ENCODE assay signal across 11 cellular contexts in the genomic region with DNA sequence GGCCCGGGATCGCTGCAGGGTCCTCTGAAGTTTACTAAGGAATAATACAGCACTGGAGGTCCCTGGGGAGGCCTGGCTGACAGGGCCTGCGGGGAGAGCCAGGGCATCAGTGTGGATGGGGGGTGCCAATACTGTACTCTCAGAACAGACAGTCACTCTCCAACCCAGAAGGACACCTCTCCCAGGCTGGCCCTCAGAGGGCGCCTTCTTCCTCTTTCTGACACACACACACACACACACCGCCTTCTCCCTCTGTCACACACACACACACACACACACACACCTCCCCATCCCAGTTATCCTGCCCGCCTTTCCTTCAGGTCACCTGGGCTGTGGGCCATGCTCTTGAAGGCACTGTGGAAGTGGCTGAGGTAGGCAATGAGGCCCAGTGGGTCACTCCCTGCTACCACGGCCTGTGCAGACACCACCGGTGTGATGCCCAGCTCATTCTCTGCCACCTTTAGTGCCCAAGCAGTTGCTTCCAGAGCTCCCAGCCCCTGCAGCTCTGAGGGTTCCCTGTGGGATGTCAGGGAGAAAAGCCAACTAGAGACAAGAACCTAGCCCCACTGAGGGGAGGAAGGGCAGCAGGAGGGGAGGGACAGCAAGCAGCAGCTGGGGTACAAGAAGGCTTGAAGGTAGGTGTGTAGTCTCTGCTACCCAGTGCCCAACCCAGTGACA. TPM values are rescaled to one million over a fixed set of nuclear protein-coding genes. Genes with fewer than 3 reads are reported as not detected.
A peak's percentile ranks its signal among the peaks of the same experiment; 100 is the strongest.
DNase-seq lines count a peak whose midpoint lies in the region; ATAC-seq and TF ChIP-seq lines count a peak whose summit lies in the region.
"Had no signal": no experiment of that assay in that cellular context is flagged by ENCODE, and none has a peak within 500 bp of the region (broad histone marks: within the 10 kb centered on the region; RNA-seq: fewer than 3 reads in every experiment).

No MANE protein-coding gene starts in this region.

- H3K27me3 Mint-ChIP-seq in CD4-positive, alpha-beta T cell = no peaks in the 10 kb centered on the region
- no peaks in the 10 kb centered on the region; the same call in 1 of the 2 replicates for H3K27me3 Mint-ChIP-seq in HFFc6 (ENCODE audit: insufficient read depth)

- no peaks in the 10 kb centered on the region for H3K9me3 ChIP-seq in CD4-positive, alpha-beta T cell (ENCODE audit: control insufficient read depth, low read length)

- no peak for TF ChIP-seq CTCF in CD4-positive, alpha-beta T cell (IDR thresholded peaks at IDR 0.05)
- TF ChIP-seq CTCF in HFFc6 (IDR thresholded peaks at IDR 0.05) = no peak

- H3K4me3 Mint-ChIP-seq in CD4-positive, alpha-beta T cell = peak overlapping the region; percentile 48
- no peak overlapping the region; the same call in 1 of the 2 replicates for H3K4me3 Mint-ChIP-seq in HFFc6

- no peak overlapping the region for H3K27ac ChIP-seq in CD4-positive, alpha-beta T cell (ENCODE audit: low read depth, low read length)
- H3K27ac ChIP-seq: SK-N-MC had no signal

- H3K36me3 Mint-ChIP-seq in CD4-positive, alpha-beta T cell (ENCODE audit: low read depth) = peaks cover 72% of the 10 kb centered on the region
- peaks cover 19% of the 10 kb centered on the region for H3K36me3 Mint-ChIP-seq in HFFc6 (ENCODE audit: low read depth)

- peaks cover 48% of the 10 kb centered on the region for H3K4me1 Mint-ChIP-seq in CD4-positive, alpha-beta T cell (ENCODE audit: low read depth)
- no peaks in the 10 kb centered on the region for H3K4me1 Mint-ChIP-seq in HFFc6 (ENCODE audit: low read depth)

- peak overlapping the region; percentile 79 for H3K27ac Mint-ChIP-seq in CD4-positive, alpha-beta T cell
- peak overlapping the region; percentile 49 for H3K27ac Mint-ChIP-seq in HFFc6

- no peak for ATAC-seq in CD4-positive, alpha-beta T cell (ENCODE audit: poor library complexity)
- no peak for ATAC-seq in GM21737 (IDR thresholded peaks at IDR 0.05; ENCODE audit: unreplicated experiment)
- no peak for ATAC-seq in GM19397 (IDR thresholded peaks at IDR 0.05; ENCODE audit: unreplicated experiment)

- intact Hi-C loops in CD4-positive, alpha-beta T cell (cut with DNase I, micrococcal nuclease) = no loop called here

- no peak for DNase-seq in CD4-positive, alpha-beta T cell
- DNase-seq in HFFc6 (no peak), UCSD-AML1 (lab: John Stamatoyannopoulos, UW; ENCODE audit: unreplicated experiment) (peak; percentile 35), islet precursor cell (peak; percentile 58), H4 (ENCODE audit: low spot score) (no peak), NCI-H510A (lab: John Stamatoyannopoulos, UW) (no peak)
- DNase-seq: cortex of kidney, small intestine had no signal

- POLR2A ChIA-PET in CD4-positive, alpha-beta T cell (lab: Charles Lee) = interaction anchor here (0.6 to 3.2 kb wide), 2 partner anchors 65 to 353 kb away, joined by 3 to 11 read pairs; partner anchors contain the start of genes CD164 and CEP57L1

- CTCF ChIA-PET in CD4-positive, alpha-beta T cell (lab: Charles Lee) = no interaction called here

- no peaks in the 10 kb centered on the region for H3K27me3 ChIP-seq in CD4-positive, alpha-beta T cell (ENCODE audit: control insufficient read depth, insufficient read depth, low read length)

- no peaks in the 10 kb centered on the region for H3K9me3 Mint-ChIP-seq in CD4-positive, alpha-beta T cell
- H3K9me3 Mint-ChIP-seq in HFFc6 = no peaks in the 10 kb centered on the region

RNA-seq across cellular contexts. Expression of gene SMPD2, which starts 7.5 kb away (rescaled TPM):
- total RNA-seq in CD4-positive, alpha-beta T cell = 10 to 100 TPM; 25.7 to 27.3 TPM
- 1 to 10 TPM; 5.0 to 7.4 (median 5.7) TPM for total RNA-seq in HFFc6 (2021; fragmentation: NEBNext Ultra II Directional; extraction: Animal tissue kit (Norgen Biotek cat#: 25700))
- total RNA-seq in H4 (2014; rRNA removed; shearing (Covaris generic)) = 11.2 and 12.9 TPM in 2 replicates

RNA-seq across cellular contexts. Expression of gene MICAL1, which starts 7.6 kb away (rescaled TPM):
- 100 to 1,000 TPM; 106 to 107 TPM for total RNA-seq in CD4-positive, alpha-beta T cell
- 10 to 100 TPM; 37.9 to 44.9 (median 40.4) TPM for total RNA-seq in HFFc6 (2021; fragmentation: NEBNext Ultra II Directional; extraction: Animal tissue kit (Norgen Biotek cat#: 25700))
- 3.5 and 5.8 TPM in 2 replicates for total RNA-seq in H4 (2014; rRNA removed; shearing (Covaris generic))

RNA-seq across cellular contexts. Expression of gene PPIL6, which starts 7.6 kb away (rescaled TPM):
- 1 to 10 TPM in 1 of 2 experiments, under 1 TPM in 1; 0.84 to 1.3 TPM for total RNA-seq in CD4-positive, alpha-beta T cell
- total RNA-seq in HFFc6 (2021; fragmentation: NEBNext Ultra II Directional; extraction: Animal tissue kit (Norgen Biotek cat#: 25700)) = under 1 TPM in 5 of 6 experiments, not detected in 1; 0.21 to 0.53 (median 0.43) TPM
- 1.0 TPM in 1 of 2 replicates, not detected in the other for total RNA-seq in H4 (2014; rRNA removed; shearing (Covaris generic))

RNA-seq across cellular contexts. Expression of gene ZBTB24, which starts 35.0 kb away (rescaled TPM):
- total RNA-seq in CD4-positive, alpha-beta T cell = 10 to 100 TPM; 10.4 to 10.5 TPM
- total RNA-seq in HFFc6 (2021; fragmentation: NEBNext Ultra II Directional; extraction: Animal tissue kit (Norgen Biotek cat#: 25700)) = 1 to 10 TPM; 5.7 to 6.3 (median 6.1) TPM
- total RNA-seq in H4 (2014; rRNA removed; shearing (Covaris generic)) = 5.2 and 6.1 TPM in 2 replicates

Comparison
In these comparisons a context has a peak if more than half of its experiments do, and no peak if none do; other contexts are left out.
1. DNase-seq: peak in UCSD-AML1 (single experiment) and islet precursor cell (single experiment); none in CD4-positive, alpha-beta T cell (0 of 10), HFFc6 (single experiment), H4 (single experiment) and NCI-H510A (single experiment).